Comparison of ENCODE assay signal across 31 cellular contexts in genomic region chr11:59954219-59954847, GRCh38. TPM values are rescaled to one million over a fixed set of nuclear protein-coding genes. Genes with fewer than 3 reads are reported as not detected.
"Had no signal": no experiment of that assay in that cellular context is flagged by ENCODE, and none has a peak within 500 bp of the region (broad histone marks: within the 10 kb centered on the region; RNA-seq: fewer than 3 reads in every experiment).

No MANE protein-coding gene starts in this region.

- H3K4me1 ChIP-seq: foreskin keratinocyte, gastrocnemius medialis, heart left ventricle had no signal

- DNase-seq: activated CD4-positive, alpha-beta memory T cell treated with anti-CD3 and anti-CD28 coated beads, Interleukin-2, amount 10 ng/mL, durations not matched to agents 7 days and 5 days; activated CD4-positive, alpha-beta T cell treated with anti-CD3 and anti-CD28 coated beads for 1 hour; activated CD4-positive, alpha-beta T cell treated with anti-CD3 and anti-CD28 coated beads for 4 hours; activated CD4-positive, alpha-beta T cell treated with anti-CD3 and anti-CD28 coated beads, Interleukin-2, amount 10 ng/mL, durations not matched to agents 7 days and 5 days; activated CD4-positive, alpha-beta T cell treated with anti-CD3 and anti-CD28 coated beads, Interleukin-2, amount 50 U/mL, for 4 hours; activated CD8-positive, alpha-beta memory T cell treated with anti-CD3 and anti-CD28 coated beads, Interleukin-2, amount 50 U/mL, for 48 hours; activated gamma-delta T cell; activated naive CD4-positive, alpha-beta T cell treated with anti-CD3 and anti-CD28 coated beads, Interleukin-2, amount 50 U/mL, for 16 hours; activated naive CD4-positive, alpha-beta T cell treated with Interleukin-2 at 50 U/mL for 16 hours; activated T-cell treated with anti-CD3 and anti-CD28 coated beads for 4 hours; activated T-cell treated with anti-CD3 and anti-CD28 coated beads, Interleukin-2, amount 50 U/mL, for 24 hours; activated T-cell treated with anti-CD3 and anti-CD28 coated beads, Interleukin-2, amount 50 U/mL, for 72 hours; amniotic stem cell; anterior cingulate cortex; brain microvascular endothelial cell; dorsolateral prefrontal cortex; effector memory CD4-positive, alpha-beta T cell; endodermal cell; gastrocnemius medialis; glutamatergic neuron; heart left ventricle; hypothalamus; T1000 had no signal

- FAIRE-seq: astrocyte, bronchial epithelial cell had no signal

- H3K9me3 ChIP-seq: esophagus muscularis mucosa, gastrocnemius medialis, heart left ventricle had no signal

- H3K27ac ChIP-seq: brain microvascular endothelial cell, coronary artery, dorsolateral prefrontal cortex, esophagus muscularis mucosa, foreskin keratinocyte, gastrocnemius medialis, heart left ventricle had no signal

- ATAC-seq: activated T-cell treated with anti-CD3 and anti-CD28 coated beads, Interleukin-2, amount 50 U/mL, for 72 hours; foreskin keratinocyte; gastrocnemius medialis; heart left ventricle had no signal

- H3K36me3 ChIP-seq: brain microvascular endothelial cell, esophagus muscularis mucosa, gastrocnemius medialis, heart left ventricle had no signal

- H3K27me3 ChIP-seq: brain microvascular endothelial cell, dorsolateral prefrontal cortex, esophagus muscularis mucosa, foreskin keratinocyte, gastrocnemius medialis, heart left ventricle had no signal

- H3K4me3 ChIP-seq: coronary artery, dorsolateral prefrontal cortex, esophagus muscularis mucosa, gastrocnemius medialis, heart left ventricle had no signal

RNA-seq across cellular contexts. Expression of gene OOSP4A, which starts 9.5 kb away (rescaled TPM):
- total RNA-seq: activated CD4-positive, alpha-beta memory T cell treated with anti-CD3 and anti-CD28 coated beads, Interleukin-2, amount 10 ng/mL, durations not matched to agents 7 days and 5 days; activated CD4-positive, alpha-beta T cell treated with anti-CD3 and anti-CD28 coated beads, Interleukin-2, amount 10 ng/mL, durations not matched to agents 7 days and 5 days; activated T-cell treated with anti-CD3 and anti-CD28 coated beads, Interleukin-2, amount 50 U/mL, for 72 hours; astrocyte; bronchial epithelial cell; cardiac septum; cerebellum; endodermal cell; esophagus muscularis mucosa; foreskin keratinocyte; gastrocnemius medialis; heart left ventricle had no signal
- polyA plus RNA-seq: adipose tissue, foreskin keratinocyte, heart left ventricle had no signal

RNA-seq across cellular contexts. Expression of gene OOSP1, which starts 16.1 kb away (rescaled TPM):
- total RNA-seq: activated CD4-positive, alpha-beta memory T cell treated with anti-CD3 and anti-CD28 coated beads, Interleukin-2, amount 10 ng/mL, durations not matched to agents 7 days and 5 days; activated CD4-positive, alpha-beta T cell treated with anti-CD3 and anti-CD28 coated beads, Interleukin-2, amount 10 ng/mL, durations not matched to agents 7 days and 5 days; activated T-cell treated with anti-CD3 and anti-CD28 coated beads, Interleukin-2, amount 50 U/mL, for 72 hours; astrocyte; bronchial epithelial cell; cardiac septum; cerebellum; endodermal cell; esophagus muscularis mucosa; foreskin keratinocyte; gastrocnemius medialis had no signal
- polyA plus RNA-seq: adipose tissue, foreskin keratinocyte, heart left ventricle had no signal
